ENCODE assay signal across 8 cellular contexts in genomic region chr3:58463181-58463941, GRCh38. TPM values are rescaled to one million over a fixed set of nuclear protein-coding genes. Genes with fewer than 3 reads are reported as not detected.
A peak's percentile ranks its signal among the peaks of the same experiment; 100 is the strongest.
DNase-seq lines count a peak whose midpoint lies in the region; ATAC-seq and TF ChIP-seq lines count a peak whose summit lies in the region.

No MANE protein-coding gene starts in this region.

- TF ChIP-seq CTCF in Loucy (conservative IDR thresholded peaks at IDR 0.05; ENCODE audit: low read length) (peak; percentile 99), adrenal gland (IDR thresholded peaks at IDR 0.05) (peak; percentile 63 to 78 (median 70)), left ventricle myocardium inferior (IDR thresholded peaks at IDR 0.05; ENCODE audit: borderline replicate concordance) (peak; percentile 83)

- H3K79me2 ChIP-seq in GM23248 (ENCODE audit: insufficient read depth) (no peaks in the 10 kb centered on the region), Loucy (ENCODE audit: insufficient read depth, low read length) (no peaks in the 10 kb centered on the region)

- H3K9me3 ChIP-seq in GM23248 (ENCODE audit: low read depth): no peaks in the 10 kb centered on the region
- no peaks in the 10 kb centered on the region for H3K9me3 ChIP-seq in Loucy (ENCODE audit: insufficient read depth, low read depth, low read length)
- no peaks in the 10 kb centered on the region for H3K9me3 ChIP-seq in adrenal gland (replicated peaks in 1 of 3)
- H3K9me3 ChIP-seq in left ventricle myocardium inferior (replicated peaks): no peaks in the 10 kb centered on the region

- no peaks in the 10 kb centered on the region for H4K20me1 ChIP-seq in GM23248 (ENCODE audit: insufficient read depth)
- no peaks in the 10 kb centered on the region for H4K20me1 ChIP-seq in Loucy (ENCODE audit: insufficient read depth, low read length, poor library complexity, severe bottlenecking)

- H3F3A ChIP-seq in GM23248 (ENCODE audit: insufficient read depth): peaks cover 11% of the 10 kb centered on the region; the same call in 1 of the 2 replicates
- H3F3A ChIP-seq in Loucy (ENCODE audit: low read depth): no peaks in the 10 kb centered on the region

- H3K4me3 ChIP-seq in GM23248 (peak overlapping the region; percentile 48), Loucy (ENCODE audit: low read length, poor library complexity, severe bottlenecking) (peak overlapping the region; percentile 46), adrenal gland (peak overlapping the region in 2 of 4 donors; percentile 10 to 36), left ventricle myocardium inferior (peak overlapping the region; percentile 53)

- peak overlapping the region; percentile 51 for H3K4me2 ChIP-seq in GM23248 (ENCODE audit: unreplicated experiment)
- peak overlapping the region; percentile 49 for H3K4me2 ChIP-seq in Loucy (ENCODE audit: low read depth, low read length, poor library complexity, severe bottlenecking)

- in situ Hi-C loops in GM23248 (cut with MboI): no loop called here

- no peak for TF ChIP-seq POLR2A in adrenal gland (IDR thresholded peaks at IDR 0.05)

- H3K9me2 ChIP-seq in GM23248 (ENCODE audit: insufficient read depth): no peaks in the 10 kb centered on the region
- no peaks in the 10 kb centered on the region for H3K9me2 ChIP-seq in Loucy (replicated peaks; ENCODE audit: low read depth, low read length)

- intact Hi-C loops in adrenal gland (cut with DNase I) (loop anchor here (10.0 kb wide), 1 partner anchor 71 kb away; the partner anchor contains the start of gene ACOX2 (in 2 of the 2)), left ventricle myocardium inferior (cut with micrococcal nuclease) (no loop called here)

- H3K9ac ChIP-seq in GM23248 (no peak overlapping the region), Loucy (ENCODE audit: low read depth, low read length, poor library complexity, severe bottlenecking) (no peak overlapping the region)

- 3 to 4% methylated on average over 18 of the region's 18 CpGs for WGBS in GM23248 (ENCODE audit: low coverage in 1 of 2, low lambda C conversion rate in 2 of 2, missing lambda C conversion rate in 2 of 2), 2 experiments
- 25 to 33% (median 27%) methylated on average over 18 of the region's 18 CpGs for WGBS in adrenal gland, 4 donors

- DNase-seq in EL (peak; percentile 87), GM23248 (peak; percentile 94), T-helper 1 cell (peak; percentile 13 to 82 (median 35)), adrenal gland (peak; percentile 71 to 89 (median 86)), left ventricle myocardium inferior (peak; percentile 62), renal cortical epithelial cell (ENCODE audit: low read depth) (peak; percentile 84)

- H3K27ac ChIP-seq in GM23248: no peak overlapping the region; the same call in 1 of the 2 replicates
- no peak overlapping the region for H3K27ac ChIP-seq in adrenal gland
- no peak overlapping the region for H3K27ac ChIP-seq in left ventricle myocardium inferior (replicated peaks)

- H2AFZ ChIP-seq in GM23248: peak overlapping the region; percentile 49
- peak overlapping the region; percentile 83 for H2AFZ ChIP-seq in Loucy (ENCODE audit: low read length)

- no peaks in the 10 kb centered on the region for H3K36me3 ChIP-seq in GM23248 (ENCODE audit: low read depth)
- H3K36me3 ChIP-seq in Loucy (ENCODE audit: insufficient read depth, low read length): no peaks in the 10 kb centered on the region
- H3K36me3 ChIP-seq in adrenal gland (replicated peaks in 1 of 2): no peaks in the 10 kb centered on the region
- H3K36me3 ChIP-seq in left ventricle myocardium inferior: no peaks in the 10 kb centered on the region

- ATAC-seq in HG02938 (IDR thresholded peaks at IDR 0.05; ENCODE audit: unreplicated experiment): no peak

- no peaks in the 10 kb centered on the region for H3K27me3 ChIP-seq in GM23248 (replicated peaks; ENCODE audit: insufficient read depth)
- no peaks in the 10 kb centered on the region for H3K27me3 ChIP-seq in Loucy (ENCODE audit: insufficient read depth, low read length, poor library complexity, severe bottlenecking)
- H3K27me3 ChIP-seq in adrenal gland: no peaks in the 10 kb centered on the region
- no peaks in the 10 kb centered on the region for H3K27me3 ChIP-seq in left ventricle myocardium inferior (ENCODE audit: low read depth)

- H3K4me1 ChIP-seq in GM23248 (ENCODE audit: insufficient read depth) (peaks cover 5% of the 10 kb centered on the region; the same call in 1 of the 2 replicates), Loucy (ENCODE audit: insufficient read depth, low read length, poor library complexity, severe bottlenecking) (no peaks in the 10 kb centered on the region), adrenal gland (replicated peaks in 1 of 2) (no peaks in the 10 kb centered on the region), left ventricle myocardium inferior (peaks cover 13% of the 10 kb centered on the region)

RNA-seq across cellular contexts. Expression of gene KCTD6, which starts 28.5 kb away (rescaled TPM):
- total RNA-seq in GM23248 (2014; rRNA removed; shearing (Covaris generic)): 12.3 and 13.7 TPM in 2 replicates
- 12.8 and 15.7 TPM in 2 replicates for polyA plus RNA-seq in GM23248 (2016; fragmentation: Nextera tagmentation; extraction: Ambion mirVana)
- 10 to 100 TPM in 3 of 8 donors, 1 to 10 TPM in 5; 7.2 to 17.9 (median 9.2) TPM for total RNA-seq in adrenal gland
- polyA plus RNA-seq in adrenal gland: 10 to 100 TPM; 15.4 to 19.9 (median 16.1) TPM
- total RNA-seq in left ventricle myocardium inferior: 6.2 TPM
- 6.3 and 9.5 TPM in 2 replicates for total RNA-seq in renal cortical epithelial cell

RNA-seq across cellular contexts. Expression of gene PDHB, which starts 29.7 kb away (rescaled TPM):
- 108 and 110 TPM in 2 replicates for total RNA-seq in GM23248 (2014; rRNA removed; shearing (Covaris generic))
- polyA plus RNA-seq in GM23248 (2016; fragmentation: Nextera tagmentation; extraction: Ambion mirVana) (119 and 126 TPM in 2 replicates), adrenal gland (100 to 1,000 TPM in 1 of 3 donors, 10 to 100 TPM in 2; 59.2 to 198 (median 84.8) TPM)
- total RNA-seq in adrenal gland (100 to 1,000 TPM in 4 of 8 donors, 10 to 100 TPM in 4; 84.2 to 155 (median 102) TPM), left ventricle myocardium inferior (195 TPM), renal cortical epithelial cell (126 and 207 TPM in 2 replicates)

Comparison
In these comparisons a context has a peak if more than half of its experiments do, and no peak if none do; other contexts are left out.
1. DNase-seq: peak in every context shown above with its lines; median percentile 94 in GM23248; 87 in EL; 86 in adrenal gland; 84 in renal cortical epithelial cell; 62 in left ventricle myocardium inferior; 35 in T-helper 1 cell.